Comparison of ENCODE assay signal across 6 cellular contexts in the genomic region with DNA sequence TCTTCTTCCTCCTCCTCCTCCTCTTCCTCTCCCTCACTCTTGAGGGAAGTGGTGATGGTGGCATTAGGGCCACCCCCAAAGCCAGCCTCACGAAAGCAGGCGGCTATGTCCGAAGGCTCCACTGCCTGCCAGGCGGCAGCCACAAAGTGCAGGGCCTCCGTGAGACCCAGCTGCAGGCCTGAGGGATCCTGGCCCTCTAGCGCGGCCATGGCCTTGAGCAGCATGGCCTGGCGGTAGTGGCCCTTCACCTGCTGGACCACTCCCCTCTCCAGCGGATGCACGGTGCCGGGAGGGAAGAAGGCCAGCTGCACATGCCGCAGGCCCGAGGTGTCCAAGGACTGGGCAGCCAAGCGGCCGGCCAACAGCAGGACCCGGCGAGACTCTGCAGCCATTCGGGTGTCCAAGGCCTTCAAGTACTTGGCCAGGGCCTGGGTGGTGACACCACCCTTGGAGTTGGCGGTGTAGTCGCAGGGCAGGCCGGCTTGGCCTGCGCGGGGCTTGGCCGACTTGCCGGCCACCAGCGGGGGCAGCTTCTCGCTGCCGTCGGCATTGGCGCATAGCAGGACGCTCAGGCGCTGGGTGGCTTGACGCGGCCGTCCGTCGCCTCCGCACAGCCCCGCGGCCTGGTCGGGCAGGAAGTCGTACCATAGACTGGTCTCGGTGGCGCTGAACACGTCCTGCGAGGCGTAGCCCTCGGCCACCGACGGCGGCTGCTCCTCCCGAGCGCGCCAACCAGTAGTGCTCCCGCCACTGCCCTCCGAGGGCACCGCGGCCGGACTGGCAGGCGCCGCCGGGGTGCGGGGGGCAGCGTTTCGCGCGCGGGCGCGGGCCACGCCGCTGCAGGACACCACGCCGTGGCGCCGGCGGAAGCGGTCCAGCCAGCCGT. TPM values are rescaled to one million over a fixed set of nuclear protein-coding genes. Genes with fewer than 3 reads are reported as not detected.
DNase-seq lines count a peak whose midpoint lies in the region; ATAC-seq and TF ChIP-seq lines count a peak whose summit lies in the region.

No MANE protein-coding gene starts in this region.

- peaks cover 40% of the 10 kb centered on the region for H3K79me2 ChIP-seq in PC-3 (ENCODE audit: low read length)

- H3K9me2 ChIP-seq in PC-3 (replicated peaks; ENCODE audit: low read length) = no peaks in the 10 kb centered on the region

- DNase-seq in AG04449 (ENCODE audit: low read depth, low spot score) (no peak), PC-3 (peak; percentile 36), right cardiac atrium (peak; percentile 46 to 78 (median 77)), aorta (peak in 1 of 2 donors; percentile 79), NCI-H526 treated with DMSO at 0.1 percent for 48 hours (lab: John Stamatoyannopoulos, UW) (no peak)

- H3K4me1 ChIP-seq in PC-3 (ENCODE audit: insufficient read depth, low read length) = peaks cover 41% of the 10 kb centered on the region
- peaks cover 11% of the 10 kb centered on the region for H3K4me1 ChIP-seq in right cardiac atrium (ENCODE audit: control insufficient read depth, insufficient read depth, low read length)
- H3K4me1 ChIP-seq in aorta (ENCODE audit: control insufficient read depth in 1 of 2, insufficient read depth in 2 of 2, low read length in 2 of 2) = no peaks in the 10 kb centered on the region

- H3K4me3 ChIP-seq in AG04449 (ENCODE audit: low read depth, low read length) (peak overlapping the region; percentile 80), PC-3 (ENCODE audit: low read length) (peak overlapping the region; percentile 73), right cardiac atrium (ENCODE audit: low read length) (peak overlapping the region; percentile 87), aorta (ENCODE audit: low read length in 2 of 2) (peak overlapping the region; percentile 80 to 98)

- intact Hi-C loops in PC-3 (cut with micrococcal nuclease) = no loop called here
- intact Hi-C loops in right cardiac atrium (cut with DNase I) = loop anchor here in 3 of 4 donors (2.0 to 5.0 kb wide), 2 partner anchors 35 to 37 kb away; a partner anchor contains a TSS
- intact Hi-C loops in aorta (cut with DNase I) = loop anchor here (1.0 to 10.0 kb wide), 3 partner anchors 33 to 59 kb away; a partner anchor contains a TSS

- peak overlapping the region; percentile 98 for H3K4me2 ChIP-seq in PC-3 (ENCODE audit: low read length)

- no peaks in the 10 kb centered on the region for H3K27me3 ChIP-seq in PC-3 (ENCODE audit: low read length)
- H3K27me3 ChIP-seq in right cardiac atrium (ENCODE audit: control insufficient read depth, insufficient read depth) = no peaks in the 10 kb centered on the region
- H3K27me3 ChIP-seq in aorta (ENCODE audit: control insufficient read depth in 1 of 2, insufficient read depth in 2 of 2, low read length in 1 of 2) = no peaks in the 10 kb centered on the region

- H2AFZ ChIP-seq in PC-3 (ENCODE audit: low read length) = peak overlapping the region; percentile 8; the same call in 1 of the 2 replicates

- H3K9ac ChIP-seq in PC-3 (ENCODE audit: low read length) = peak overlapping the region; percentile 87

- H3K9me3 ChIP-seq in PC-3 (ENCODE audit: low read length) (no peaks in the 10 kb centered on the region), right cardiac atrium (ENCODE audit: control insufficient read depth, low read length) (no peaks in the 10 kb centered on the region), aorta (ENCODE audit: control insufficient read depth, low read length) (no peaks in the 10 kb centered on the region)

- peak; percentile 0; the same call in 1 of the 2 replicates for ATAC-seq in PC-3
- ATAC-seq in right cardiac atrium = peak; percentile 1 to 9
- peak; percentile 4 for ATAC-seq in aorta (ENCODE audit: low FRiP score)
- ATAC-seq in HG03439 (IDR thresholded peaks at IDR 0.05; ENCODE audit: unreplicated experiment) = no peak

- H3K27ac ChIP-seq in PC-3 (ENCODE audit: low read length) (peak overlapping the region; percentile 55), right cardiac atrium (ENCODE audit: low read length) (peak overlapping the region; percentile 65), aorta (ENCODE audit: low read depth in 1 of 2, low read length in 2 of 2) (peak overlapping the region in 1 of 2 donors; percentile 65)

- WGBS in right cardiac atrium = 21% methylated on average over 79 of the region's 79 CpGs
- 18 to 27% methylated on average over 76 to 79 of the region's 79 CpGs for WGBS in aorta, 2 donors

- POLR2A ChIA-PET in AG04449 (lab: Yijun Ruan, JAX) = interaction anchor here (1.1 to 2.2 kb wide), 6 partner anchors 10 to 109 kb away, joined by 3 to 12 read pairs (median 7); a partner anchor contains a TSS
- POLR2A ChIA-PET in PC-3 (lab: Charles Lee; ENCODE audit: unreplicated experiment) = interaction anchor here (0.6 kb wide), 1 partner anchor 24 kb away, joined by 6 read pairs; no protein-coding TSS in a partner anchor

- TF ChIP-seq CTCF in AG04449 (IDR thresholded peaks at IDR 0.05; ENCODE audit: insufficient read depth, low read length, missing control alignments) = no peak
- no peak for TF ChIP-seq CTCF in PC-3 (conservative IDR thresholded peaks at IDR 0.05; ENCODE audit: low read depth, low read length)

- H3K36me3 ChIP-seq in PC-3 (ENCODE audit: low read depth, low read length) (0 out of 2 replicates have a peak, but pooled peaks cover 3% of the 10 kb centered on the region), aorta (ENCODE audit: control insufficient read depth in 1 of 2, insufficient read depth in 2 of 2, low read length in 1 of 2) (no peaks in the 10 kb centered on the region)

- H4K20me1 ChIP-seq in PC-3 (ENCODE audit: low read length) = peaks cover 28% of the 10 kb centered on the region

- CTCF ChIA-PET in AG04449 (lab: Yijun Ruan, JAX) = interaction anchor here (1.2 to 11.6 kb wide), 11 partner anchors 8 to 107 kb away, joined by 3 to 255 read pairs (median 17); a partner anchor contains a TSS
- CTCF ChIA-PET in PC-3 (lab: Charles Lee) = interaction anchor here (2.0 to 3.0 kb wide), 2 partner anchors 33 to 35 kb away, joined by 13 to 16 read pairs; a partner anchor contains a TSS

- peaks cover 12% of the 10 kb centered on the region for H3F3A ChIP-seq in PC-3 (ENCODE audit: low read length, unreplicated experiment)

- BruUV-seq in PC-3 (replicated peaks; lab: Mats Ljungman, UMichigan) = no TSS peak

RNA-seq across cellular contexts. Expression of a gene that starts 1.1 kb away (rescaled TPM):
- total RNA-seq in PC-3 (2014; rRNA removed) = 213 and 276 TPM in 2 replicates
- total RNA-seq in right cardiac atrium = 10 to 100 TPM; 63.9 to 92.7 (median 72.1) TPM
- 67.4 TPM for polyA plus RNA-seq in right cardiac atrium
- total RNA-seq in aorta = 10 to 100 TPM; 79.7 to 89.4 TPM
- polyA plus RNA-seq in aorta = 10 to 100 TPM; 44.7 to 86.8 TPM

RNA-seq across cellular contexts. Expression of a gene that starts 4.2 kb away (rescaled TPM):
- total RNA-seq in PC-3 (2014; rRNA removed) = 2.0 and 2.6 TPM in 2 replicates
- total RNA-seq in right cardiac atrium = under 1 TPM in 1 of 4 donors, not detected in 3; 0.50 TPM
- polyA plus RNA-seq in right cardiac atrium = 0.07 TPM
- total RNA-seq in aorta = not detected
- polyA plus RNA-seq in aorta = under 1 TPM in 1 of 2 donors, not detected in 1; 0.90 TPM

RNA-seq across cellular contexts. Expression of a gene that starts 10.6 kb away (rescaled TPM):
- total RNA-seq in PC-3 (2014; rRNA removed) = 89.7 and 106 TPM in 2 replicates
- 10 to 100 TPM in 3 of 4 donors, 1 to 10 TPM in 1; 10.0 to 12.2 (median 11.4) TPM for total RNA-seq in right cardiac atrium
- 7.9 TPM for polyA plus RNA-seq in right cardiac atrium
- 10 to 100 TPM; 29.6 to 56.3 TPM for total RNA-seq in aorta
- 10 to 100 TPM in 1 of 2 donors, 1 to 10 TPM in 1; 9.9 to 87.5 TPM for polyA plus RNA-seq in aorta

RNA-seq across cellular contexts. Expression of a gene that starts 17.9 kb away (rescaled TPM):
- total RNA-seq in PC-3 (2014; rRNA removed) (244 and 307 TPM in 2 replicates), right cardiac atrium (10 to 100 TPM; 11.7 to 13.7 (median 12.1) TPM), aorta (10 to 100 TPM; 13.9 to 21.1 TPM)
- polyA plus RNA-seq in right cardiac atrium (12.6 TPM), aorta (10 to 100 TPM in 1 of 2 donors, 1 to 10 TPM in 1; 8.5 to 14.0 TPM)

RNA-seq across cellular contexts. Expression of a gene that starts 34.9 kb away (rescaled TPM):
- total RNA-seq in PC-3 (2014; rRNA removed) (28.5 and 31.4 TPM in 2 replicates), right cardiac atrium (10 to 100 TPM; 12.3 to 17.2 (median 13.5) TPM), aorta (10 to 100 TPM in 1 of 2 donors, 1 to 10 TPM in 1; 9.9 to 12.3 TPM)
- polyA plus RNA-seq in right cardiac atrium (12.5 TPM), aorta (1 to 10 TPM; 4.4 to 5.9 TPM)

Comparison
In these comparisons a context has a peak if more than half of its experiments do, and no peak if none do; other contexts are left out.
1. DNase-seq: peak in PC-3 (single experiment) and right cardiac atrium (3 of 3); none in AG04449 (single experiment) and NCI-H526 treated with DMSO at 0.1 percent for 48 hours (single experiment).
2. Peak in every context shown above with its lines, with median percentiles within 50 percentile points of each other: H3K4me3 ChIP-seq.